ENCODE assay signal across 11 cellular contexts in genomic region chr11:10476927-10477689, GRCh38. TPM values are rescaled to one million over a fixed set of nuclear protein-coding genes. Genes with fewer than 3 reads are reported as not detected.
DNase-seq lines count a peak whose midpoint lies in the region; ATAC-seq and TF ChIP-seq lines count a peak whose summit lies in the region.
"Had no signal": no experiment of that assay in that cellular context is flagged by ENCODE, and none has a peak within 500 bp of the region (broad histone marks: within the 10 kb centered on the region; RNA-seq: fewer than 3 reads in every experiment).

No MANE protein-coding gene starts in this region.

- H3K79me2 ChIP-seq in hepatocyte: no peaks in the 10 kb centered on the region

- peaks cover 29% of the 10 kb centered on the region for H3K4me1 Mint-ChIP-seq in stimulated activated naive CD8-positive, alpha-beta T cell treated with anti-CD3 and anti-CD28 coated beads, Interleukin-15, amount 100 ng/mL, for 72 hours
- peaks cover 19 to 42% (median 36%) of the 10 kb centered on the region in 3 donors for H3K4me1 Mint-ChIP-seq in T-cell

- peak overlapping the region; percentile 66 to 72 for H3K27ac Mint-ChIP-seq in stimulated activated naive CD8-positive, alpha-beta T cell treated with anti-CD3 and anti-CD28 coated beads, Interleukin-15, amount 100 ng/mL, for 72 hours
- H3K27ac Mint-ChIP-seq in T-cell: peak overlapping the region; percentile 49 to 79

- intact Hi-C loops in mucosa of descending colon (cut with DNase I, micrococcal nuclease): no loop called here

- DNase-seq in stimulated activated naive CD8-positive, alpha-beta T cell treated with anti-CD3 and anti-CD28 coated beads, Interleukin-15, amount 100 ng/mL, for 72 hours: no peak
- no peak for DNase-seq in stimulated activated naive CD8-positive, alpha-beta T cell treated with anti-CD3 and anti-CD28 coated beads, Interleukin-15, Interleukin-2, amounts not matched to agents 100 U/mL and 50 U/mL, for 24 hours
- DNase-seq in T-cell (peak in 1 of 34 experiments; percentile 19), mucosa of descending colon (no peak), middle frontal gyrus (ENCODE audit: extremely low spot score, low spot score) (no peak), hepatocyte (ENCODE audit: low spot score) (no peak)
- DNase-seq in stimulated activated CD4-positive, alpha-beta T cell treated with anti-CD3 and anti-CD28 coated beads, Interleukin-2, amount 100 ng/mL, for 24 hours: no peak
- DNase-seq: activated CD4-positive, alpha-beta memory T cell treated with anti-CD3 and anti-CD28 coated beads for 36 hours; NCI-H1436; NCI-H226 had no signal

- TF ChIP-seq CTCF in mucosa of descending colon (IDR thresholded peaks at IDR 0.05): no peak
- no peak for TF ChIP-seq CTCF in hepatocyte (IDR thresholded peaks at IDR 0.05; ENCODE audit: poor library complexity)

- no peaks in the 10 kb centered on the region for H3K9me2 ChIP-seq in hepatocyte (replicated peaks; ENCODE audit: insufficient read depth)

- H3K36me3 Mint-ChIP-seq in T-cell: peaks cover 42% of the 10 kb centered on the region
- H3K36me3 Mint-ChIP-seq: brain had no signal

- H3K4me1 ChIP-seq in mucosa of descending colon (ENCODE audit: low read depth) (peaks cover 3% of the 10 kb centered on the region), hepatocyte (ENCODE audit: insufficient read depth) (no peaks in the 10 kb centered on the region)

- H3K27me3 Mint-ChIP-seq in stimulated activated naive CD8-positive, alpha-beta T cell treated with anti-CD3 and anti-CD28 coated beads, Interleukin-15, amount 100 ng/mL, for 72 hours: no peaks in the 10 kb centered on the region
- H3K27me3 Mint-ChIP-seq in T-cell: no peaks in the 10 kb centered on the region
- H3K27me3 Mint-ChIP-seq: activated CD4-positive, alpha-beta memory T cell treated with anti-CD3 and anti-CD28 coated beads for 36 hours; brain had no signal

- CTCF ChIA-PET in T-cell (lab: Charles Lee): interaction anchor here in 1 of 2 donors (0.6 kb wide), 1 partner anchor 741 kb away, joined by 3 read pairs; no protein-coding TSS in a partner anchor

- H4K20me1 ChIP-seq in hepatocyte (ENCODE audit: insufficient read depth, poor library complexity, severe bottlenecking): no peaks in the 10 kb centered on the region

- no peak overlapping the region for H2AFZ ChIP-seq in hepatocyte

- no peak overlapping the region for H3K4me2 ChIP-seq in hepatocyte

- H3K27me3 ChIP-seq in hepatocyte: no peaks in the 10 kb centered on the region

- H3K36me3 ChIP-seq in mucosa of descending colon (ENCODE audit: low read depth) (no peaks in the 10 kb centered on the region), hepatocyte (replicated peaks; ENCODE audit: insufficient read depth, low read depth) (no peaks in the 10 kb centered on the region)

- H3K4me3 Mint-ChIP-seq in stimulated activated naive CD8-positive, alpha-beta T cell treated with anti-CD3 and anti-CD28 coated beads, Interleukin-15, amount 100 ng/mL, for 72 hours: no peak overlapping the region
- no peak overlapping the region for H3K4me3 Mint-ChIP-seq in T-cell
- H3K4me3 Mint-ChIP-seq: activated CD4-positive, alpha-beta memory T cell treated with anti-CD3 and anti-CD28 coated beads for 36 hours; brain had no signal

- no peak for ATAC-seq in stimulated activated naive CD8-positive, alpha-beta T cell treated with anti-CD3 and anti-CD28 coated beads, Interleukin-15, amount 100 ng/mL, for 72 hours
- no peak for ATAC-seq in stimulated activated naive CD8-positive, alpha-beta T cell treated with anti-CD3 and anti-CD28 coated beads, Interleukin-15, Interleukin-2, amounts not matched to agents 100 U/mL and 50 U/mL, for 24 hours
- ATAC-seq in T-cell (replicated peaks in 1 of 4): no peak
- peak; percentile 47 for ATAC-seq in mucosa of descending colon

- H3K9me3 ChIP-seq in mucosa of descending colon (no peaks in the 10 kb centered on the region), hepatocyte (ENCODE audit: low read depth) (no peaks in the 10 kb centered on the region)

- H3K9me3 Mint-ChIP-seq in stimulated activated naive CD8-positive, alpha-beta T cell treated with anti-CD3 and anti-CD28 coated beads, Interleukin-15, amount 100 ng/mL, for 72 hours: no peaks in the 10 kb centered on the region
- no peaks in the 10 kb centered on the region for H3K9me3 Mint-ChIP-seq in T-cell
- H3K9me3 Mint-ChIP-seq: activated CD4-positive, alpha-beta memory T cell treated with anti-CD3 and anti-CD28 coated beads for 36 hours had no signal

- H3K27ac ChIP-seq in hepatocyte: no peak overlapping the region

- WGBS in hepatocyte (ENCODE audit: low lambda C conversion rate, missing lambda C conversion rate): 91% methylated on average over 5 of the region's 5 CpGs

- H3K4me3 ChIP-seq in mucosa of descending colon: no peak overlapping the region
- no peak overlapping the region for H3K4me3 ChIP-seq in hepatocyte

- POLR2A ChIA-PET in T-cell (lab: Charles Lee): interaction anchor here (0.6 kb wide), 2 partner anchors 11 to 290 kb away, joined by 4 to 7 read pairs; no protein-coding TSS in a partner anchor

RNA-seq across cellular contexts. Expression of gene AMPD3, which starts 22.0 kb away (rescaled TPM):
- 10 to 100 TPM; 21.1 to 40.0 (median 26.0) TPM for total RNA-seq in T-cell
- 10 to 100 TPM in 2 of 3 donors, 1 to 10 TPM in 1; 7.2 to 16.2 (median 10.6) TPM for total RNA-seq in mucosa of descending colon
- total RNA-seq in hepatocyte: 3.4 and 4.1 TPM in 2 replicates
- 1.8 and 3.6 TPM in 2 replicates for polyA plus RNA-seq in hepatocyte
